20 cellular contexts compared by ENCODE assay signal in genomic region chr14:75040959-75041358, GRCh38.
"Had no signal": no experiment of that assay in that cellular context is flagged by ENCODE, and none has a peak within 500 bp of the region (broad histone marks: within the 10 kb centered on the region; RNA-seq: fewer than 3 reads in every experiment).

No MANE protein-coding gene starts in this region.

- H3K27me3 ChIP-seq: esophagus muscularis mucosa, gastroesophageal sphincter, heart left ventricle had no signal

- H3K27me3 Mint-ChIP-seq: stimulated activated naive CD8-positive, alpha-beta T cell treated with anti-CD3 and anti-CD28 coated beads, Interleukin-15, Interleukin-2, amounts not matched to agents 100 ng/mL and 50 ng/mL, for 24 hours had no signal

- H3K9me3 ChIP-seq: esophagus muscularis mucosa, gastroesophageal sphincter, heart left ventricle, lower lobe of right lung had no signal

- H3K27ac Mint-ChIP-seq: nephron progenitor cell; stimulated activated naive CD8-positive, alpha-beta T cell treated with anti-CD3 and anti-CD28 coated beads, Interleukin-15, Interleukin-2, amounts not matched to agents 100 ng/mL and 50 ng/mL, for 24 hours had no signal

- H3K4me3 Mint-ChIP-seq: nephron progenitor cell; stimulated activated naive CD8-positive, alpha-beta T cell treated with anti-CD3 and anti-CD28 coated beads, Interleukin-15, Interleukin-2, amounts not matched to agents 100 ng/mL and 50 ng/mL, for 24 hours had no signal

- H3K27ac ChIP-seq: esophagus muscularis mucosa, gastroesophageal sphincter, lower lobe of right lung had no signal

- H3K9me3 Mint-ChIP-seq: nephron progenitor cell; stimulated activated naive CD8-positive, alpha-beta T cell treated with anti-CD3 and anti-CD28 coated beads, Interleukin-15, Interleukin-2, amounts not matched to agents 100 ng/mL and 50 ng/mL, for 24 hours had no signal

- H3K4me3 ChIP-seq: esophagus muscularis mucosa, gastroesophageal sphincter, heart left ventricle, lower lobe of right lung had no signal

- DNase-seq: activated CD4-positive, alpha-beta T cell treated with anti-CD3 and anti-CD28 coated beads, Interleukin-2, amount 50 U/mL, for 1 hour; activated CD8-positive, alpha-beta memory T cell treated with anti-CD3 and anti-CD28 coated beads for 24 hours; activated CD8-positive, alpha-beta memory T cell treated with anti-CD3 and anti-CD28 coated beads, Interleukin-2, amount 50 U/mL, for 48 hours; activated effector memory CD4-positive, alpha-beta T cell treated with anti-CD3 and anti-CD28 coated beads, Interleukin-2, amount 50 U/mL, for 16 hours; activated naive CD4-positive, alpha-beta T cell treated with anti-CD3 and anti-CD28 coated beads, Interleukin-2, amount 50 U/mL, for 16 hours; activated T-cell treated with anti-CD3 and anti-CD28 coated beads, Interleukin-2, amount 50 U/mL, for 48 hours; cerebellar nuclear complex; effector CD4-positive, alpha-beta T cell; heart left ventricle; lower lobe of right lung; nephron progenitor cell; nucleus accumbens; posterior cingulate gyrus; retina; stimulated activated CD4-positive, alpha-beta T cell treated with anti-CD3 and anti-CD28 coated beads, Interleukin-12 subunit alpha, Interleukin-12 subunit beta, amount 100 ng/mL, for 4 hours; stimulated activated CD4-positive, alpha-beta T cell treated with anti-CD3 and anti-CD28 coated beads, Interleukin-1b, Interleukin-23, amount 100 ng/mL, for 48 hours had no signal

- ATAC-seq: activated CD4-positive, CD25-positive, alpha-beta regulatory T cell treated with anti-CD3 and anti-CD28 coated beads, Interleukin-2, amount 50 U/mL, for 24 hours; heart left ventricle; lower lobe of right lung had no signal
